In the genomic region with DNA sequence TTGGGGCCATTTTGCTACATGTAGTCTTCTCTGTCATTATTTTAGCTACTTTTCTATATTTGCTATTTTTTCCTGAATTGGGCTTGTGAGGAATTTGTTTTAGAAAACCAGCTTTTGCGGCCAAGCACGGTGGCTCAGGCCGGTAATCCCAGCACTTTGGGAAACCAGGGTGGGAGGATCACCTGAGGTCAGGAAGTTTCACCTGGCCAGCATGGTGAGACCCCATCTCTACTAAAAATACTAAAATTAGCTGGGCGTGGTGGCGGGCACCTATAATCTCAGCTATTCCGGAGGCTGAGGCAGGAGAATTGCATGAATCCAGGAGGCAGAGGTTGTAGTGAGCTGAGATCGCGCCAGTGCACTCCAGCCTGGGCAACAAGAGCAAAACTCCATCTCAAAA, we compare ENCODE assay signal across 1 cellular context.
TF ChIP-seq lines count a peak whose summit lies in the region.

No MANE protein-coding gene starts in this region.

TF ChIP-seq in GM12878, 131 proteins besides CTCF, POLR2A, EP300 and RAD21:
- TF ChIP-seq IKZF1 (conservative IDR thresholded peaks at IDR 0.05), result no peak
